In the genomic region with DNA sequence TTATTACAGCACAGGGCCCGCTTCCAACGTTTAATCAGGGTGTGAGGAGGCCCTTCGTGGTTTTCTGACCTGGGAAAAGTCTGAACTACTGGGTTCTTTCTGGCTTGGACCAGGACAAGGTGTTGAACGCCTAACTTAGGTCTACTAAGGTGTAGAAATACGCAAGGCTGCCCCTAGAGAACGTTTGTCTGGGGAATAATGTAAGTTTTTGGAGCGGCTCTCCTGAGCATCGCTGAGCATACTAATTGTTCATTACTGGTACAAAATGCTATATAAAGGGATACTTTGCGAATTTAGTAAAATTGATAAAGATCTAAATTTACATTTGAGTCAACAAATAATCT, we compare ENCODE assay signal across 8 cellular contexts. TPM values are rescaled to one million over a fixed set of nuclear protein-coding genes. Genes with fewer than 3 reads are reported as not detected.
A peak's percentile ranks its signal among the peaks of the same experiment; 100 is the strongest.
DNase-seq lines count a peak whose midpoint lies in the region; ATAC-seq and TF ChIP-seq lines count a peak whose summit lies in the region.

No MANE protein-coding gene starts in this region.

- TF ChIP-seq CTCF in LNCaP clone FGC (IDR thresholded peaks at IDR 0.05; ENCODE audit: control insufficient read depth, extremely low read depth, insufficient read depth), result no peak
- no peak for TF ChIP-seq CTCF in endodermal cell (conservative IDR thresholded peaks at IDR 0.05)

- H3K27ac Mint-ChIP-seq in endodermal cell, result peak overlapping the region; percentile 98

- H3K27me3 ChIP-seq in endodermal cell (ENCODE audit: control insufficient read depth, insufficient read depth, low read length, poor library complexity, severe bottlenecking), result no peaks in the 10 kb centered on the region
- peaks cover 2% of the 10 kb centered on the region for H3K27me3 ChIP-seq in rectal smooth muscle tissue (ENCODE audit: control insufficient read depth, insufficient read depth, low read length)

- DNase-seq in LNCaP clone FGC (ENCODE audit: low read depth) (no peak), endodermal cell (no peak), NCI-H146 treated with DMSO at 0.1 percent for 48 hours (lab: John Stamatoyannopoulos, UW; ENCODE audit: unreplicated experiment) (no peak), NAMALWA (ENCODE audit: low spot score) (no peak), NCI-H2107 (lab: John Stamatoyannopoulos, UW) (no peak), COLO829 (ENCODE audit: low spot score) (no peak)

- WGBS in endodermal cell (ENCODE audit: insufficient coverage in 1 of 2, insufficient read length in 1 of 2), 2 experiments, result 19 to 40% methylated on average over 6 to 9 of the region's 9 CpGs

- H3K36me3 Mint-ChIP-seq in endodermal cell (ENCODE audit: low read depth), result peaks cover 33% of the 10 kb centered on the region

- peak overlapping the region; percentile 98 for H3K9ac ChIP-seq in endodermal cell (ENCODE audit: extremely low read depth, low read length, poor library complexity, severe bottlenecking)
- peak overlapping the region; percentile 74 for H3K9ac ChIP-seq in rectal smooth muscle tissue (ENCODE audit: low read length)

- H3K4me3 Mint-ChIP-seq in endodermal cell, result peak overlapping the region; percentile 97

- ATAC-seq in GM18868 (IDR thresholded peaks at IDR 0.05; ENCODE audit: unreplicated experiment), result peak; percentile 10

- H3K27ac ChIP-seq in endodermal cell (ENCODE audit: low read depth, low read length) (peak overlapping the region; percentile 26), rectal smooth muscle tissue (ENCODE audit: low read depth, low read length) (peak overlapping the region; percentile 95)

- no peaks in the 10 kb centered on the region for H3K9me3 Mint-ChIP-seq in endodermal cell

- H3K27me3 Mint-ChIP-seq in endodermal cell (ENCODE audit: insufficient read depth), result peaks cover 4% of the 10 kb centered on the region

- H3K4me3 ChIP-seq in LNCaP clone FGC (ENCODE audit: low read depth, low read length), result peak overlapping the region; percentile 71
- peak overlapping the region; percentile 92 for H3K4me3 ChIP-seq in endodermal cell (ENCODE audit: low read length)
- H3K4me3 ChIP-seq in rectal smooth muscle tissue (ENCODE audit: low read length), result peak overlapping the region; percentile 87

- H3K9me3 ChIP-seq in endodermal cell (ENCODE audit: control insufficient read depth, low read length), result no peaks in the 10 kb centered on the region

- peaks cover 10% of the 10 kb centered on the region for H3K4me1 ChIP-seq in endodermal cell (ENCODE audit: control insufficient read depth, insufficient read depth, low read length)
- peaks cover 27% of the 10 kb centered on the region for H3K4me1 ChIP-seq in rectal smooth muscle tissue (ENCODE audit: control insufficient read depth, insufficient read depth, low read length)

- H3K36me3 ChIP-seq in endodermal cell (ENCODE audit: control insufficient read depth, insufficient read depth, low read length) (peaks cover 40% of the 10 kb centered on the region), rectal smooth muscle tissue (ENCODE audit: control insufficient read depth, insufficient read depth, low read length) (peaks cover 2% of the 10 kb centered on the region)

- H3K4me1 Mint-ChIP-seq in endodermal cell, result peaks cover 42% of the 10 kb centered on the region

RNA-seq across cellular contexts. Expression of a gene that starts 32.4 kb away (rescaled TPM):
- total RNA-seq in endodermal cell, result 100 to 1,000 TPM; 335 to 356 TPM
- 358 TPM for polyA plus RNA-seq in endodermal cell (2013, experiment 1 of 2)
- 283 TPM for polyA plus RNA-seq in endodermal cell (2013, experiment 2 of 2)
